Comparison of ENCODE assay signal across 20 cellular contexts in genomic region chr4:1378559-1379231, GRCh38. TPM values are rescaled to one million over a fixed set of nuclear protein-coding genes. Genes with fewer than 3 reads are reported as not detected.
"Had no signal": no experiment of that assay in that cellular context is flagged by ENCODE, and none has a peak within 500 bp of the region (broad histone marks: within the 10 kb centered on the region; RNA-seq: fewer than 3 reads in every experiment).

No MANE protein-coding gene starts in this region.

- H3K36me3 ChIP-seq: breast epithelium, SJSA1 had no signal

- H3K27ac ChIP-seq: breast epithelium, heart right ventricle, prostate gland, SJSA1, stomach, thoracic aorta, VCaP had no signal

- ATAC-seq: heart right ventricle had no signal

- H3K4me3 Mint-ChIP-seq: activated naive CD4-positive, alpha-beta T cell treated with anti-CD3 and anti-CD28 coated beads, Interleukin-2, amount 50 U/mL, for 24 hours; mesothelial cell of epicardium had no signal

- H3K4me1 ChIP-seq: breast epithelium, heart right ventricle, prostate gland, SJSA1, stomach had no signal

- H3K4me3 ChIP-seq: breast epithelium, heart right ventricle, prostate gland, SJSA1, stomach, thoracic aorta had no signal

- H3K4me1 Mint-ChIP-seq: activated naive CD4-positive, alpha-beta T cell treated with anti-CD3 and anti-CD28 coated beads, Interleukin-2, amount 50 U/mL, for 24 hours; mesothelial cell of epicardium had no signal

- H3K9me3 ChIP-seq: breast epithelium, heart right ventricle, prostate gland, SJSA1, stomach, thoracic aorta had no signal

- H3K9me3 Mint-ChIP-seq: activated naive CD4-positive, alpha-beta T cell treated with anti-CD3 and anti-CD28 coated beads, Interleukin-2, amount 50 U/mL, for 24 hours; activated T-helper 2 cell treated with anti-CD3 and anti-CD28 coated beads, Interferon-gamma antibody, Interleukin-2, Interleukin-4, amounts not matched to agents 10 μg/mL and 5 μg/mL and 100 μg/mL, durations not matched to agents 14 hours and 24 hours and 36 hours; mesothelial cell of epicardium had no signal

- DNase-seq: activated CD4-positive, alpha-beta T cell treated with anti-CD3 and anti-CD28 coated beads for 48 hours; activated T-cell treated with anti-CD3 and anti-CD28 coated beads for 4 hours; amygdala; foreskin melanocyte; islet precursor cell; stimulated activated CD4-positive, alpha-beta T cell treated with anti-CD3 and anti-CD28 coated beads, Interleukin-15, amount 100 ng/mL, for 24 hours; stimulated activated CD4-positive, alpha-beta T cell treated with anti-CD3 and anti-CD28 coated beads, Interleukin-4, amount 100 ng/mL, for 24 hours; stomach had no signal

- H3K27me3 ChIP-seq: breast epithelium, heart right ventricle, SJSA1, stomach had no signal

- H3K27ac Mint-ChIP-seq: activated naive CD4-positive, alpha-beta T cell treated with anti-CD3 and anti-CD28 coated beads, Interleukin-2, amount 50 U/mL, for 24 hours; activated T-helper 2 cell treated with anti-CD3 and anti-CD28 coated beads, Interferon-gamma antibody, Interleukin-2, Interleukin-4, amounts not matched to agents 10 μg/mL and 5 μg/mL and 100 μg/mL, durations not matched to agents 14 hours and 24 hours and 36 hours; mesothelial cell of epicardium had no signal

- H3K27me3 Mint-ChIP-seq: activated naive CD4-positive, alpha-beta T cell treated with anti-CD3 and anti-CD28 coated beads, Interleukin-2, amount 50 U/mL, for 24 hours had no signal

RNA-seq across cellular contexts. Expression of gene NKX1-1, which starts 27.5 kb away (rescaled TPM):
- total RNA-seq: activated CD8-positive, alpha-beta memory T cell treated with anti-CD3 and anti-CD28 coated beads for 36 hours; activated T-helper 2 cell treated with anti-CD3 and anti-CD28 coated beads, Interferon-gamma antibody, Interleukin-2, Interleukin-4, amounts not matched to agents 10 μg/mL and 5 μg/mL and 100 μg/mL, durations not matched to agents 14 hours and 24 hours and 36 hours; breast epithelium; heart right ventricle; liver; mesothelial cell of epicardium; prostate gland; SJSA1; stomach; thoracic aorta; urinary bladder had no signal
- polyA plus RNA-seq: heart right ventricle, liver, stomach, urinary bladder had no signal
